ENCODE assay signal across 22 cellular contexts in the genomic region with DNA sequence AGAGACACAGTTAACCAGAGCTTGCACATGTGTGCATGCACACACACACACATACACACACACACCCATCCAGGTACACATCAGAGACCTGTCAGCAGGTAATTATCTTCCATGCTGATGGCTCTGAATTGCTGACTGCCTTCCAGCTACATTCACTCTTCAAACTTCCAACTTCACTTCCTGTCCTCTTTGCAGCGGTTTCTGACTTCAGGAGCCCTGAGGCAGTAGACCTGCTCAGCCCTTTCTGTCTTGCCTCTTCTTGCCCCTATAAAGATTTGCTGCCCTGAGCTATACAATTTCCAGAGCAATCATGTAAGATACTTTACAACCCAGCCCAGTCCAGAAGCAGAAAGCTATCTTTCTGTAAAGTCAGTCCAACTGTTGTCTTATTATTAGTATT.
"Had no signal": no experiment of that assay in that cellular context is flagged by ENCODE, and none has a peak within 500 bp of the region (broad histone marks: within the 10 kb centered on the region; RNA-seq: fewer than 3 reads in every experiment).

No MANE protein-coding gene starts in this region.

- H3K27ac Mint-ChIP-seq: activated B cell treated with CpG ODN at 0.5 μM for 24 hours; activated naive CD8-positive, alpha-beta T cell; activated T-cell treated with anti-CD3 and anti-CD28 coated beads, Interleukin-2, amount 50 U/mL, for 72 hours; memory B cell; natural killer cell treated with Interleukin-12 subunit alpha and Interleukin-12 subunit beta and Interleukin-15 and Interleukin-18, amount 100 ng/mL, for 72 hours; stimulated activated naive B cell treated with anti-CD40 and anti-IgM and Interleukin-4, amounts not matched to agents 10 μg/mL and 1 μg/mL and 100 μg/mL, for 72 hours had no signal

- H3K27me3 ChIP-seq: gastroesophageal sphincter, right atrium auricular region, thyroid gland, vagina had no signal

- H3K36me3 Mint-ChIP-seq: activated naive CD8-positive, alpha-beta T cell; memory B cell; natural killer cell treated with Interleukin-12 subunit alpha and Interleukin-12 subunit beta and Interleukin-15 and Interleukin-18, amount 100 ng/mL, for 72 hours; stimulated activated naive B cell treated with anti-CD40 and anti-IgM and Interleukin-4, amounts not matched to agents 10 μg/mL and 1 μg/mL and 100 μg/mL, for 72 hours had no signal

- H3K36me3 ChIP-seq: gastroesophageal sphincter, left ventricle myocardium inferior, right atrium auricular region, thyroid gland, vagina had no signal

- H3K4me3 ChIP-seq: gastroesophageal sphincter, left ventricle myocardium inferior, right atrium auricular region, thyroid gland, vagina had no signal

- H3K9me3 ChIP-seq: gastroesophageal sphincter, left ventricle myocardium inferior, right atrium auricular region, thyroid gland, vagina had no signal

- H3K4me1 Mint-ChIP-seq: activated B cell treated with CpG ODN at 0.5 μM for 24 hours; memory B cell; stimulated activated naive B cell treated with anti-CD40 and anti-IgM and Interleukin-4, amounts not matched to agents 10 μg/mL and 1 μg/mL and 100 μg/mL, for 72 hours had no signal

- H3K9me3 Mint-ChIP-seq: activated B cell treated with CpG ODN at 0.5 μM for 24 hours; natural killer cell treated with Interleukin-12 subunit alpha and Interleukin-12 subunit beta and Interleukin-15 and Interleukin-18, amount 100 ng/mL, for 72 hours; stimulated activated naive B cell treated with anti-CD40 and anti-IgM and Interleukin-4, amounts not matched to agents 10 μg/mL and 1 μg/mL and 100 μg/mL, for 72 hours had no signal

- H3K27ac ChIP-seq: gastroesophageal sphincter, left ventricle myocardium inferior, right atrium auricular region, thyroid gland, vagina had no signal

- ATAC-seq: activated T-cell treated with anti-CD3 and anti-CD28 coated beads, Interleukin-2, amount 50 U/mL, for 72 hours; gastroesophageal sphincter; stimulated activated naive B cell treated with anti-CD40 and anti-IgM and Interleukin-4, amounts not matched to agents 10 μg/mL and 1 μg/mL and 100 μg/mL, for 72 hours had no signal

- H3K4me3 Mint-ChIP-seq: activated B cell treated with CpG ODN at 0.5 μM for 24 hours; activated naive CD8-positive, alpha-beta T cell; activated T-cell treated with anti-CD3 and anti-CD28 coated beads, Interleukin-2, amount 50 U/mL, for 72 hours; memory B cell; natural killer cell treated with Interleukin-12 subunit alpha and Interleukin-12 subunit beta and Interleukin-15 and Interleukin-18, amount 100 ng/mL, for 72 hours; stimulated activated naive B cell treated with anti-CD40 and anti-IgM and Interleukin-4, amounts not matched to agents 10 μg/mL and 1 μg/mL and 100 μg/mL, for 72 hours had no signal

- DNase-seq: activated B cell treated with CpG ODN at 0.5 μM for 24 hours; activated CD4-positive, alpha-beta T cell treated with anti-CD3 and anti-CD28 coated beads for 48 hours; activated CD8-positive, alpha-beta memory T cell treated with anti-CD3 and anti-CD28 coated beads, Interleukin-2, amount 50 U/mL, for 48 hours; activated gamma-delta T cell; activated T-cell treated with anti-CD3 and anti-CD28 coated beads, Interleukin-2, amount 50 U/mL, for 72 hours; amniotic stem cell; central memory CD4-positive, alpha-beta T cell; cortex of kidney; effector CD8-positive, alpha-beta T cell; kidney; left ventricle myocardium inferior; occipital lobe; stimulated activated CD4-positive, alpha-beta T cell treated with anti-CD3 and anti-CD28 coated beads, Interleukin-2, amount 100 ng/mL, for 48 hours; stimulated activated naive B cell treated with anti-CD40 and anti-IgM and Interleukin-4, amounts not matched to agents 10 μg/mL and 1 μg/mL and 100 μg/mL, for 72 hours; T-helper 2 cell; thyroid gland had no signal
